14 cellular contexts compared by ENCODE assay signal in genomic region chr17:82553210-82553930, GRCh38. TPM values are rescaled to one million over a fixed set of nuclear protein-coding genes. Genes with fewer than 3 reads are reported as not detected.
DNase-seq lines count a peak whose midpoint lies in the region; ATAC-seq, FAIRE-seq and TF ChIP-seq lines count a peak whose summit lies in the region.
"Had no signal": no experiment of that assay in that cellular context is flagged by ENCODE, and none has a peak within 500 bp of the region (broad histone marks: within the 10 kb centered on the region; RNA-seq: fewer than 3 reads in every experiment).

No MANE protein-coding gene starts in this region.

- H3K9me3 ChIP-seq in OCI-LY7 (ENCODE audit: low read length) (no peaks in the 10 kb centered on the region), esophagus muscularis mucosa (no peaks in the 10 kb centered on the region), osteoblast (ENCODE audit: low read depth, low read length) (no peaks in the 10 kb centered on the region)

- no TSS peak for BruUV-seq in OCI-LY7 (replicated peaks; lab: Mats Ljungman, UMichigan)

- no peak for TF ChIP-seq EP300 in esophagus muscularis mucosa (IDR thresholded peaks at IDR 0.05)

- POLR2A ChIA-PET in OCI-LY7 (lab: Charles Lee) = interaction anchor here (0.7 to 1.2 kb wide), 3 partner anchors 9 to 61 kb away, joined by 3 to 5 read pairs (median 4); no protein-coding TSS in a partner anchor

- intact Hi-C loops in OCI-LY7 (cut with micrococcal nuclease; ENCODE audit: unreplicated experiment) (loop anchor here (2.0 to 10.0 kb wide), 4 partner anchors 73 to 259 kb away; partner anchors contain the start of genes HEXD, NARF and OGFOD3), esophagus muscularis mucosa (cut with DNase I) (loop anchor here (5.0 kb wide), 2 partner anchors 36 to 201 kb away; partner anchors contain the start of gene FOXK2)

- H3K27ac ChIP-seq in 22Rv1 (peak overlapping the region; percentile 46), OCI-LY7 (ENCODE audit: low read depth, low read length, poor library complexity, severe bottlenecking) (peak overlapping the region; percentile 47), esophagus muscularis mucosa (replicated peaks in 1 of 4) (peak overlapping the region; percentile 81 to 82 (median 82)), osteoblast (ENCODE audit: low read depth, low read length) (no peak overlapping the region)

- TF ChIP-seq CTCF in 22Rv1 (IDR thresholded peaks at IDR 0.05) (no peak), OCI-LY7 (conservative IDR thresholded peaks at IDR 0.05; ENCODE audit: low read length) (no peak), esophagus muscularis mucosa (IDR thresholded peaks at IDR 0.05) (no peak), osteoblast (IDR thresholded peaks at IDR 0.05; ENCODE audit: extremely low read depth, low read depth, low read length) (no peak)

- H3K36me3 ChIP-seq in OCI-LY7 (ENCODE audit: insufficient read depth, low read length) (peaks cover 25% of the 10 kb centered on the region; the same call in 1 of the 2 replicates), esophagus muscularis mucosa (no peaks in the 10 kb centered on the region), osteoblast (ENCODE audit: insufficient read depth, low read length) (no peaks in the 10 kb centered on the region)

- H2AFZ ChIP-seq in OCI-LY7 (ENCODE audit: low read length) = no peak overlapping the region
- no peak overlapping the region for H2AFZ ChIP-seq in osteoblast (ENCODE audit: low read length)

- ATAC-seq in GM21717 (IDR thresholded peaks at IDR 0.05; ENCODE audit: unreplicated experiment) = no peak
- ATAC-seq: activated CD8-positive, alpha-beta T cell treated with anti-CD3 and anti-CD28 coated beads, Interleukin-2, amount 10 ng/mL, durations not matched to agents 7 days and 5 days had no signal

- H3K27me3 ChIP-seq in esophagus muscularis mucosa = no peaks in the 10 kb centered on the region
- no peaks in the 10 kb centered on the region for H3K27me3 ChIP-seq in osteoblast (ENCODE audit: insufficient read depth, low read length)

- FAIRE-seq in H54 (lab: Jason Lieb, UNC) = no peak
- FAIRE-seq: A204.1 had no signal

- H3K4me2 ChIP-seq in OCI-LY7 (ENCODE audit: low read length) (peak overlapping the region; percentile 67), osteoblast (ENCODE audit: insufficient read depth, low read length) (no peak overlapping the region)

- H4K20me1 ChIP-seq in OCI-LY7 (ENCODE audit: insufficient read depth, low read length) (peaks cover 20% of the 10 kb centered on the region; the same call in 1 of the 2 replicates), osteoblast (ENCODE audit: insufficient read depth, low read length) (peaks cover 65% of the 10 kb centered on the region)

- WGBS in esophagus muscularis mucosa = 79% methylated on average over 13 of the region's 18 CpGs

- H3K4me3 ChIP-seq in OCI-LY7 (ENCODE audit: low read depth, low read length, poor library complexity, severe bottlenecking) (no peak overlapping the region), esophagus muscularis mucosa (no peak overlapping the region), osteoblast (ENCODE audit: insufficient read depth, low read length) (no peak overlapping the region)

- TF ChIP-seq POLR2A in esophagus muscularis mucosa (IDR thresholded peaks at IDR 0.05; ENCODE audit: low read depth) (no peak), H54 (IDR thresholded peaks at IDR 0.05; ENCODE audit: low read depth, low read length) (no peak)

- CTCF ChIA-PET in OCI-LY7 (lab: Charles Lee; ENCODE audit: unreplicated experiment) = interaction anchor here (0.7 to 1.0 kb wide), 3 partner anchors 58 to 202 kb away, joined by 3 to 4 read pairs (median 3); no protein-coding TSS in a partner anchor

- no peaks in the 10 kb centered on the region for H3K9me2 ChIP-seq in OCI-LY7 (ENCODE audit: insufficient read depth, low read length)

- H3K79me2 ChIP-seq in OCI-LY7 (ENCODE audit: insufficient read depth, low read depth, low read length) (peaks cover 99% of the 10 kb centered on the region), osteoblast (ENCODE audit: insufficient read depth, low read length) (peaks cover 91% of the 10 kb centered on the region)

- DNase-seq in OCI-LY7 (ENCODE audit: low spot score) = peak; percentile 36
- DNase-seq in esophagus muscularis mucosa (ENCODE audit: extremely low spot score) = no peak
- DNase-seq in osteoblast (ENCODE audit: insufficient read length, low spot score, missing footprints) = peak; percentile 36
- DNase-seq in NCI-H510A treated with DMSO at 0.1 percent for 48 hours (lab: John Stamatoyannopoulos, UW) = no peak
- DNase-seq in SIG-M5 treated with dmso at 0.1 percent for 504 hours (lab: John Stamatoyannopoulos, UW; ENCODE audit: unreplicated experiment) = no peak
- no peak for DNase-seq in H54 (ENCODE audit: insufficient read length, low spot score)
- DNase-seq: activated CD8-positive, alpha-beta T cell treated with anti-CD3 and anti-CD28 coated beads, Interleukin-2, amount 10 ng/mL, durations not matched to agents 7 days and 5 days; CD4-positive, alpha-beta memory T cell; NCI-H187 treated with DMSO at 0.1 percent for 48 hours; NCI-H526; occipital lobe had no signal

- H3K4me1 ChIP-seq in OCI-LY7 (ENCODE audit: insufficient read depth, low read length, poor library complexity, severe bottlenecking) (peaks cover 37% of the 10 kb centered on the region), esophagus muscularis mucosa (peaks cover 54 to 77% (median 65%) of the 10 kb centered on the region in 4 donors), osteoblast (ENCODE audit: insufficient read depth, low read length) (peaks cover 16% of the 10 kb centered on the region)

RNA-seq across cellular contexts. Expression of gene FOXK2, which starts 33.8 kb away (rescaled TPM):
- 62.4 and 76.2 TPM in 2 replicates for total RNA-seq in OCI-LY7 (2014; rRNA removed; shearing (Covaris generic))
- total RNA-seq in OCI-LY7 (2022) (144 and 148 TPM in 2 replicates), esophagus muscularis mucosa (10 to 100 TPM; 27.0 to 51.6 (median 45.3) TPM), osteoblast (26.8 and 29.3 TPM in 2 replicates)

Comparison
In these comparisons a context has a peak if more than half of its experiments do, and no peak if none do; other contexts are left out.
1. DNase-seq: peak in OCI-LY7 (single experiment) and osteoblast (single experiment); none in esophagus muscularis mucosa (single experiment), NCI-H510A treated with DMSO at 0.1 percent for 48 hours (single experiment), SIG-M5 treated with dmso at 0.1 percent for 504 hours (single experiment) and H54 (single experiment).